1 cellular context compared by ENCODE assay signal in the genomic region with DNA sequence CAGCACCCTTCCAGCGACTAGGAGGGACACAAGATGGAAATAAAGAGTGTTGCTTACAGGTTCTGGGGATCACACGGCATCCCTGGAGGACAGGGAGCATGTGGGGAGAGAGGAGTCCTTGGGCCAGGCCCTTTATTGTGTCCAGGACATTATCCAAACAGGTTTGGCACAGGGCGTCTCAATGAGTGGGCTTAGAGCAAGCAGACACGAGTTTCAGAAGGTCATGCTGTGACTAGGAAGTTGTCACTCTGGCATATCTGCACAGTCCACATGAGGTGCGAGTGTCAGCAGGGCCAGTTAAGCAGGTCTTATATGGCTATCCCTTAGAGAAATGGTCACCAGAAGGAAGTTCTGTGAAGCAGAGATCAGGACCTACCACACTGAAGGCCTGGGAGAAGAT.
TF ChIP-seq lines count a peak whose summit lies in the region.

No MANE protein-coding gene starts in this region.

TF ChIP-seq in IMR-90, 13 proteins besides CTCF, POLR2A, EP300 and RAD21:
- TF ChIP-seq, protein P1, sequence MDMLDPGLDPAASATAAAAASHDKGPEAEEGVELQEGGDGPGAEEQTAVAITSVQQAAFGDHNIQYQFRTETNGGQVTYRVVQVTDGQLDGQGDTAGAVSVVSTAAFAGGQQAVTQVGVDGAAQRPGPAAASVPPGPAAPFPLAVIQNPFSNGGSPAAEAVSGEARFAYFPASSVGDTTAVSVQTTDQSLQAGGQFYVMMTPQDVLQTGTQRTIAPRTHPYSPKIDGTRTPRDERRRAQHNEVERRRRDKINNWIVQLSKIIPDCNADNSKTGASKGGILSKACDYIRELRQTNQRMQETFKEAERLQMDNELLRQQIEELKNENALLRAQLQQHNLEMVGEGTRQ (IDR thresholded peaks at IDR 0.05; ENCODE audit: low read depth, low read length), result no peak
- TF ChIP-seq MAZ (IDR thresholded peaks at IDR 0.05; ENCODE audit: borderline replicate concordance, low read depth, low read length) (no peak), CEBPB (IDR thresholded peaks at IDR 0.05; ENCODE audit: low read depth, low read length) (no peak), RCOR1 (IDR thresholded peaks at IDR 0.05; ENCODE audit: insufficient replicate concordance, low read length) (no peak), MAFK (IDR thresholded peaks at IDR 0.05; ENCODE audit: low read depth, low read length) (no peak), NFE2L2 (IDR thresholded peaks at IDR 0.05; ENCODE audit: low read depth, low read length) (no peak), FOS (IDR thresholded peaks at IDR 0.05; ENCODE audit: low read depth, low read length) (no peak), CHD1 (IDR thresholded peaks at IDR 0.05; ENCODE audit: low read depth, low read length) (no peak), MXI1 (IDR thresholded peaks at IDR 0.05; ENCODE audit: borderline replicate concordance, low read depth, low read length) (no peak)
- TF ChIP-seq, protein P2, sequence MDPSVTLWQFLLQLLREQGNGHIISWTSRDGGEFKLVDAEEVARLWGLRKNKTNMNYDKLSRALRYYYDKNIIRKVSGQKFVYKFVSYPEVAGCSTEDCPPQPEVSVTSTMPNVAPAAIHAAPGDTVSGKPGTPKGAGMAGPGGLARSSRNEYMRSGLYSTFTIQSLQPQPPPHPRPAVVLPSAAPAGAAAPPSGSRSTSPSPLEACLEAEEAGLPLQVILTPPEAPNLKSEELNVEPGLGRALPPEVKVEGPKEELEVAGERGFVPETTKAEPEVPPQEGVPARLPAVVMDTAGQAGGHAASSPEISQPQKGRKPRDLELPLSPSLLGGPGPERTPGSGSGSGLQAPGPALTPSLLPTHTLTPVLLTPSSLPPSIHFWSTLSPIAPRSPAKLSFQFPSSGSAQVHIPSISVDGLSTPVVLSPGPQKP (IDR thresholded peaks at IDR 0.05; ENCODE audit: borderline replicate concordance, low read depth, low read length), result no peak
